ENCODE assay signal across 8 cellular contexts in genomic region chr19:43503501-43504425, GRCh38. TPM values are rescaled to one million over a fixed set of nuclear protein-coding genes. Genes with fewer than 3 reads are reported as not detected.
DNase-seq lines count a peak whose midpoint lies in the region; ATAC-seq and TF ChIP-seq lines count a peak whose summit lies in the region.

No MANE protein-coding gene starts in this region.

- H3K4me3 Mint-ChIP-seq in activated CD4-positive, alpha-beta T cell treated with anti-CD3 and anti-CD28 coated beads for 36 hours: peak overlapping the region; percentile 96

- H3K36me3 ChIP-seq in colonic mucosa: peaks cover 4% of the 10 kb centered on the region

- peaks cover 25% of the 10 kb centered on the region for H3K36me3 Mint-ChIP-seq in activated CD4-positive, alpha-beta T cell treated with anti-CD3 and anti-CD28 coated beads for 36 hours (ENCODE audit: low read depth)

- peak overlapping the region; percentile 94 for H3K27ac Mint-ChIP-seq in activated CD4-positive, alpha-beta T cell treated with anti-CD3 and anti-CD28 coated beads for 36 hours

- peak; percentile 18 for TF ChIP-seq CTCF in colonic mucosa (IDR thresholded peaks at IDR 0.05)

- intact Hi-C loops in activated CD4-positive, alpha-beta T cell treated with anti-CD3 and anti-CD28 coated beads for 36 hours (cut with DNase I, micrococcal nuclease): loop anchor here (1.0 to 5.0 kb wide), 12 partner anchors 15 to 165 kb away; partner anchors contain the start of genes ZNF575 (in 2 of the 2), ETHE1 (in 1 of the 2), IRGQ (in 1 of the 2) and PINLYP (in 1 of the 2)
- intact Hi-C loops in colonic mucosa (cut with DNase I): no loop called here

- no peaks in the 10 kb centered on the region for H3K27me3 Mint-ChIP-seq in activated CD4-positive, alpha-beta T cell treated with anti-CD3 and anti-CD28 coated beads for 36 hours

- peaks cover 32% of the 10 kb centered on the region for H3K4me1 Mint-ChIP-seq in activated CD4-positive, alpha-beta T cell treated with anti-CD3 and anti-CD28 coated beads for 36 hours

- peak; percentile 81 to 82 for DNase-seq in AML-193 (lab: John Stamatoyannopoulos, UW)
- DNase-seq in NCI-H510A treated with DMSO at 0.1 percent for 48 hours (lab: John Stamatoyannopoulos, UW): peak; percentile 86
- DNase-seq in activated CD4-positive, alpha-beta T cell treated with anti-CD3 and anti-CD28 coated beads for 36 hours: peak; percentile 100
- peak; percentile 99 for DNase-seq in colonic mucosa
- peak; percentile 99 for DNase-seq in left lobe of liver (ENCODE audit: low spot score)
- peak; percentile 99 for DNase-seq in stimulated activated CD4-positive, alpha-beta T cell treated with anti-CD3 and anti-CD28 coated beads, Interleukin-2, amount 100 ng/mL, for 24 hours

- peak overlapping the region; percentile 88 to 89 for H3K9ac ChIP-seq in colonic mucosa (ENCODE audit: low read depth in 2 of 2, low read length in 2 of 2)

- H3K9me3 ChIP-seq in colonic mucosa: no peaks in the 10 kb centered on the region

- peaks cover 5% of the 10 kb centered on the region for H3K4me1 ChIP-seq in colonic mucosa

- H3K27me3 ChIP-seq in colonic mucosa: no peaks in the 10 kb centered on the region

- CTCF ChIA-PET in activated CD4-positive, alpha-beta T cell treated with anti-CD3 and anti-CD28 coated beads for 36 hours (lab: Charles Lee): interaction anchor here (1.1 to 3.6 kb wide), 10 partner anchors 14 to 165 kb away, joined by 3 to 27 read pairs (median 8); partner anchors contain the start of gene IRGQ

- peak overlapping the region; percentile 86 for H3K27ac ChIP-seq in colonic mucosa

- peak; percentile 91 for ATAC-seq in GM19035 (IDR thresholded peaks at IDR 0.05; ENCODE audit: unreplicated experiment)
- peak; percentile 83 for ATAC-seq in HG03342 (IDR thresholded peaks at IDR 0.05; ENCODE audit: unreplicated experiment)
- peak; percentile 96 for ATAC-seq in activated CD4-positive, alpha-beta T cell treated with anti-CD3 and anti-CD28 coated beads for 36 hours
- ATAC-seq in left lobe of liver: peak; percentile 93

- POLR2A ChIA-PET in activated CD4-positive, alpha-beta T cell treated with anti-CD3 and anti-CD28 coated beads for 36 hours (lab: Charles Lee): interaction anchor here (0.5 to 1.8 kb wide), 6 partner anchors 25 to 57 kb away, joined by 3 to 10 read pairs (median 4); no protein-coding TSS in a partner anchor

- peak overlapping the region; percentile 63 for H3K4me3 ChIP-seq in colonic mucosa

- H3K9me3 Mint-ChIP-seq in activated CD4-positive, alpha-beta T cell treated with anti-CD3 and anti-CD28 coated beads for 36 hours (ENCODE audit: low read depth): no peaks in the 10 kb centered on the region

RNA-seq across cellular contexts. Expression of gene PHLDB3, which starts 0.8 kb away (rescaled TPM):
- 10 to 100 TPM; 14.7 to 17.8 TPM for total RNA-seq in activated CD4-positive, alpha-beta T cell treated with anti-CD3 and anti-CD28 coated beads for 36 hours
- total RNA-seq in colonic mucosa (10 to 100 TPM in 1 of 2 donors, 1 to 10 TPM in 1; 6.8 to 24.0 TPM), left lobe of liver (17.7 TPM)

RNA-seq across cellular contexts. Expression of gene ETHE1, which starts 23.2 kb away (rescaled TPM):
- total RNA-seq in activated CD4-positive, alpha-beta T cell treated with anti-CD3 and anti-CD28 coated beads for 36 hours: 10 to 100 TPM; 68.7 to 78.8 TPM
- total RNA-seq in colonic mucosa (100 to 1,000 TPM; 482 to 569 TPM), left lobe of liver (43.5 TPM)

RNA-seq across cellular contexts. Expression of gene ZNF575, which starts 29.2 kb away (rescaled TPM):
- total RNA-seq in activated CD4-positive, alpha-beta T cell treated with anti-CD3 and anti-CD28 coated beads for 36 hours: 1 to 10 TPM; 3.4 to 4.3 TPM
- total RNA-seq in colonic mucosa (10 to 100 TPM in 1 of 2 donors, 1 to 10 TPM in 1; 6.4 to 11.3 TPM), left lobe of liver (1.5 TPM)

RNA-seq across cellular contexts. Expression of gene LYPD3, which starts 38.4 kb away (rescaled TPM):
- total RNA-seq in activated CD4-positive, alpha-beta T cell treated with anti-CD3 and anti-CD28 coated beads for 36 hours: 1 to 10 TPM; 2.1 to 3.1 TPM
- total RNA-seq in colonic mucosa (under 1 TPM; 0.42 to 0.59 TPM), left lobe of liver (0.53 TPM)

Comparison
In these comparisons a context has a peak if more than half of its experiments do, and no peak if none do; other contexts are left out.
1. Peak in every context shown above with its lines: DNase-seq, ATAC-seq, H3K4me3 ChIP-seq and H3K27ac ChIP-seq.
2. RNA of gene ETHE1, which starts 23.2 kb away (total RNA-seq): 482 to 569 TPM in colonic mucosa; 68.7 to 78.8 TPM in activated CD4-positive, alpha-beta T cell treated with anti-CD3 and anti-CD28 coated beads for 36 hours and 43.5 TPM in left lobe of liver (single experiment); every median in the first group is over 4 times any median in the second.